19 cellular contexts compared by ENCODE assay signal in the genomic region with DNA sequence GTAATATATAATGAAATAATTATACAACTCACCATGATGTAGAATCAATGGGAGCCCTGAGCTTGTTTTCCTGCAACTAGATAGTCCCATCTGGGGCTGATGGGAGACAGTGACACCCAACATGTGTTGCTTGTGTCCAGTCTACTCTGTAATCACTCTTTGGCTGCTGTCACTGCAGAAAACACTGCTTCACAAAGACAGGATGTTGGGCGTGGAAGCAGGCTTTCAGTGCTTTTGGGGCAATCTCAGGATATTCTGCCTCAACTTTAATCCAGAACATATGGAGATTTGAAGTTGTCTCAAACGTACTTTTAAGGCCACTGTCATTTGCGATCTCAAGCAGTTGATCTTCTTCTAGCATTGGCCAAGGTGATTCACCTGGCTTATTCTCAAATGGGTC.
A peak's percentile ranks its signal among the peaks of the same experiment; 100 is the strongest.
DNase-seq lines count a peak whose midpoint lies in the region; ATAC-seq, FAIRE-seq and TF ChIP-seq lines count a peak whose summit lies in the region.
"Had no signal": no experiment of that assay in that cellular context is flagged by ENCODE, and none has a peak within 500 bp of the region (broad histone marks: within the 10 kb centered on the region; RNA-seq: fewer than 3 reads in every experiment).

No MANE protein-coding gene starts in this region.

- TF ChIP-seq EP300 in GM12878 (IDR thresholded peaks at IDR 0.05; ENCODE audit: borderline replicate concordance in 1 of 2, control insufficient read depth in 1 of 2, low read depth in 2 of 2, low read length in 2 of 2): no peak

- no peak overlapping the region for H3K4me3 Mint-ChIP-seq in activated CD4-positive, alpha-beta T cell treated with anti-CD3 and anti-CD28 coated beads for 36 hours
- H3K4me3 Mint-ChIP-seq in natural killer cell: no peak overlapping the region
- no peak overlapping the region for H3K4me3 Mint-ChIP-seq in natural killer cell treated with Interleukin-12 subunit alpha and Interleukin-12 subunit beta and Interleukin-15 and Interleukin-18, amount 100 ng/mL, for 72 hours
- no peak overlapping the region for H3K4me3 Mint-ChIP-seq in stimulated activated naive B cell treated with anti-CD40 and anti-IgM and Interleukin-4, amounts not matched to agents 10 μg/mL and 1 μg/mL and 100 μg/mL, for 72 hours

- H3K27ac Mint-ChIP-seq in activated CD4-positive, alpha-beta T cell treated with anti-CD3 and anti-CD28 coated beads for 36 hours: peak overlapping the region; percentile 70
- peak overlapping the region; percentile 59 to 76 for H3K27ac Mint-ChIP-seq in natural killer cell
- peak overlapping the region in 1 of 2 donors; percentile 45 for H3K27ac Mint-ChIP-seq in natural killer cell treated with Interleukin-12 subunit alpha and Interleukin-12 subunit beta and Interleukin-15 and Interleukin-18, amount 100 ng/mL, for 72 hours
- peak overlapping the region; percentile 47 for H3K27ac Mint-ChIP-seq in stimulated activated naive B cell treated with anti-CD40 and anti-IgM and Interleukin-4, amounts not matched to agents 10 μg/mL and 1 μg/mL and 100 μg/mL, for 72 hours

- peaks cover 21% of the 10 kb centered on the region for H3K4me1 ChIP-seq in GM12878 (ENCODE audit: control insufficient read depth, insufficient read depth, low read length)

- no peak for TF ChIP-seq POLR2A in GM12878 (IDR thresholded peaks at IDR 0.05; ENCODE audit: low read depth, low read length)

- H3K79me2 ChIP-seq in GM12878 (ENCODE audit: control insufficient read depth, insufficient read depth, low read length): peaks cover 14% of the 10 kb centered on the region

- TF ChIP-seq CTCF in natural killer cell (IDR thresholded peaks at IDR 0.05): no peak
- TF ChIP-seq CTCF in GM12878 (IDR thresholded peaks at IDR 0.05 in 2 of 3, conservative IDR thresholded peaks at IDR 0.05 in 1 of 3; ENCODE audit: control insufficient read depth in 2 of 3, extremely low read depth in 1 of 3, insufficient read depth in 1 of 3, low read depth in 3 of 3, low read length in 3 of 3): no peak

- WGBS in GM12878 (ENCODE audit: insufficient coverage, insufficient replicate concordance, low lambda C conversion rate, missing lambda C conversion rate): 87% methylated on average over 3 of the region's 3 CpGs

- no peak overlapping the region for H2AFZ ChIP-seq in GM12878 (ENCODE audit: control insufficient read depth, low read depth, low read length)

- no peaks in the 10 kb centered on the region for H3K9me3 Mint-ChIP-seq in activated CD4-positive, alpha-beta T cell treated with anti-CD3 and anti-CD28 coated beads for 36 hours (ENCODE audit: low read depth)
- no peaks in the 10 kb centered on the region for H3K9me3 Mint-ChIP-seq in natural killer cell
- H3K9me3 Mint-ChIP-seq in natural killer cell treated with Interleukin-12 subunit alpha and Interleukin-12 subunit beta and Interleukin-15 and Interleukin-18, amount 100 ng/mL, for 72 hours: no peaks in the 10 kb centered on the region
- no peaks in the 10 kb centered on the region for H3K9me3 Mint-ChIP-seq in stimulated activated naive B cell treated with anti-CD40 and anti-IgM and Interleukin-4, amounts not matched to agents 10 μg/mL and 1 μg/mL and 100 μg/mL, for 72 hours

- H3K27me3 ChIP-seq in GM12878 (replicated peaks in 1 of 2; ENCODE audit: control insufficient read depth in 2 of 2, insufficient read depth in 2 of 2, low read length in 1 of 2): no peaks in the 10 kb centered on the region

- peaks cover 4% of the 10 kb centered on the region for H3K4me1 Mint-ChIP-seq in activated CD4-positive, alpha-beta T cell treated with anti-CD3 and anti-CD28 coated beads for 36 hours
- H3K4me1 Mint-ChIP-seq in natural killer cell: peaks cover 28 to 33% of the 10 kb centered on the region in 2 donors
- peaks cover 6 to 15% of the 10 kb centered on the region in 2 donors for H3K4me1 Mint-ChIP-seq in natural killer cell treated with Interleukin-12 subunit alpha and Interleukin-12 subunit beta and Interleukin-15 and Interleukin-18, amount 100 ng/mL, for 72 hours (ENCODE audit: low read depth in 2 of 2)
- peaks cover 16 to 46% of the 10 kb centered on the region in 2 donors for H3K4me1 Mint-ChIP-seq in stimulated activated naive B cell treated with anti-CD40 and anti-IgM and Interleukin-4, amounts not matched to agents 10 μg/mL and 1 μg/mL and 100 μg/mL, for 72 hours

- ATAC-seq in activated CD4-positive, alpha-beta T cell treated with anti-CD3 and anti-CD28 coated beads for 36 hours: no peak
- ATAC-seq in natural killer cell (no peak), GM12878 (no peak), GM21825 (IDR thresholded peaks at IDR 0.05; ENCODE audit: unreplicated experiment) (no peak)
- no peak for ATAC-seq in natural killer cell treated with Interleukin-12 subunit alpha and Interleukin-12 subunit beta and Interleukin-15 and Interleukin-18, amount 100 ng/mL, for 72 hours
- ATAC-seq in stimulated activated naive B cell treated with anti-CD40 and anti-IgM and Interleukin-4, amounts not matched to agents 10 μg/mL and 1 μg/mL and 100 μg/mL, for 72 hours (replicated peaks): no peak
- ATAC-seq: HepG2 had no signal

- in situ Hi-C loops in GM12878 (cut with MboI): no loop called here

- no peak overlapping the region for H3K4me3 ChIP-seq in GM12878

- no peaks in the 10 kb centered on the region for H4K20me1 ChIP-seq in GM12878 (ENCODE audit: control insufficient read depth, insufficient read depth)

- peaks cover 19 to 77% of the 10 kb centered on the region in 2 experiments for H3K36me3 ChIP-seq in GM12878 (ENCODE audit: control insufficient read depth in 2 of 2, insufficient read depth in 2 of 2, low read length in 1 of 2)

- CTCF ChIA-PET in activated CD4-positive, alpha-beta T cell treated with anti-CD3 and anti-CD28 coated beads for 36 hours (lab: Charles Lee): no interaction called here
- CTCF ChIA-PET in GM12878 (lab: Yijun Ruan, JAX): interaction anchor here (2.7 kb wide), 1 partner anchor 21 kb away, joined by 18 read pairs; no protein-coding TSS in a partner anchor

- FAIRE-seq in GM12878 (lab: Jason Lieb, UNC): no peak
- FAIRE-seq: G401.6, GM18507, H1, HepG2 had no signal

- SMC1A ChIA-PET in GM12878 (lab: Charles Lee; ENCODE audit: uncharacterized antibody, unreplicated experiment): interaction anchor here (1.4 kb wide), 2 partner anchors 8 to 11 kb away, joined by 3 to 4 read pairs; no protein-coding TSS in a partner anchor

- no peak for TF ChIP-seq RAD21 in GM12878 (IDR thresholded peaks at IDR 0.05; ENCODE audit: insufficient read depth, low read depth, low read length)

- peaks cover 39% of the 10 kb centered on the region for H3K36me3 Mint-ChIP-seq in activated CD4-positive, alpha-beta T cell treated with anti-CD3 and anti-CD28 coated beads for 36 hours (ENCODE audit: low read depth)
- H3K36me3 Mint-ChIP-seq in natural killer cell: peaks cover 42% of the 10 kb centered on the region
- H3K36me3 Mint-ChIP-seq in natural killer cell treated with Interleukin-12 subunit alpha and Interleukin-12 subunit beta and Interleukin-15 and Interleukin-18, amount 100 ng/mL, for 72 hours: peaks cover 13% of the 10 kb centered on the region
- peaks cover 54 to 81% of the 10 kb centered on the region in 2 donors for H3K36me3 Mint-ChIP-seq in stimulated activated naive B cell treated with anti-CD40 and anti-IgM and Interleukin-4, amounts not matched to agents 10 μg/mL and 1 μg/mL and 100 μg/mL, for 72 hours

- BruUV-seq in GM12878 (replicated peaks; lab: Mats Ljungman, UMichigan): no TSS peak

- H3K9me3 ChIP-seq in GM12878 (replicated peaks; ENCODE audit: control insufficient read depth, insufficient read depth, low read length): no peaks in the 10 kb centered on the region

- RAD21 ChIA-PET in GM12878 (lab: Charles Lee; ENCODE audit: unreplicated experiment): interaction anchor here (1.2 kb wide), 1 partner anchor 9 kb away, joined by 5 read pairs; no protein-coding TSS in a partner anchor

- DNase-seq in activated CD4-positive, alpha-beta T cell treated with anti-CD3 and anti-CD28 coated beads for 36 hours: no peak
- no peak for DNase-seq in activated CD4-positive, alpha-beta T cell treated with anti-CD3 and anti-CD28 coated beads for 4 hours
- DNase-seq in natural killer cell (no peak), GM12878 (ENCODE audit: low read depth, low spot score) (no peak), NCI-H2081 treated with DMSO at 0.1 percent for 48 hours (lab: John Stamatoyannopoulos, UW) (no peak)
- DNase-seq in natural killer cell treated with Interleukin-12 subunit alpha and Interleukin-12 subunit beta and Interleukin-15 and Interleukin-18, amount 100 ng/mL, for 72 hours (ENCODE audit: low spot score): no peak
- no peak for DNase-seq in stimulated activated naive B cell treated with anti-CD40 and anti-IgM and Interleukin-4, amounts not matched to agents 10 μg/mL and 1 μg/mL and 100 μg/mL, for 72 hours
- DNase-seq: DND-41, NCI-H1048, NCI-H1436 treated with DMSO at 0.1 percent for 48 hours, NCI-H2081, NCI-H2227 treated with DMSO at 0.1 percent for 48 hours, NCI-H524 had no signal

- POLR2A ChIA-PET in activated CD4-positive, alpha-beta T cell treated with anti-CD3 and anti-CD28 coated beads for 36 hours (lab: Charles Lee): no interaction called here
- POLR2A ChIA-PET in GM12878 (lab: Charles Lee): no interaction called here

- H3K4me2 ChIP-seq in GM12878 (ENCODE audit: control insufficient read depth, insufficient read depth): no peak overlapping the region

- H3K9ac ChIP-seq in GM12878 (ENCODE audit: control insufficient read depth, insufficient read depth, low read length): no peak overlapping the region

- peak overlapping the region; percentile 55 for H3K27ac ChIP-seq in GM12878 (ENCODE audit: control insufficient read depth, insufficient read depth)
- H3K27ac ChIP-seq: 22Rv1 had no signal

- no peaks in the 10 kb centered on the region for H3K27me3 Mint-ChIP-seq in activated CD4-positive, alpha-beta T cell treated with anti-CD3 and anti-CD28 coated beads for 36 hours
- no peaks in the 10 kb centered on the region for H3K27me3 Mint-ChIP-seq in natural killer cell (ENCODE audit: low read depth in 2 of 2)
- no peaks in the 10 kb centered on the region for H3K27me3 Mint-ChIP-seq in natural killer cell treated with Interleukin-12 subunit alpha and Interleukin-12 subunit beta and Interleukin-15 and Interleukin-18, amount 100 ng/mL, for 72 hours
- no peaks in the 10 kb centered on the region for H3K27me3 Mint-ChIP-seq in stimulated activated naive B cell treated with anti-CD40 and anti-IgM and Interleukin-4, amounts not matched to agents 10 μg/mL and 1 μg/mL and 100 μg/mL, for 72 hours

- intact Hi-C loops in activated CD4-positive, alpha-beta T cell treated with anti-CD3 and anti-CD28 coated beads for 36 hours (cut with DNase I, micrococcal nuclease): no loop called here
- intact Hi-C loops in natural killer cell (cut with micrococcal nuclease): no loop called here
- intact Hi-C loops in GM12878 (cut with micrococcal nuclease; ENCODE audit: unreplicated experiment): no loop called here

TF ChIP-seq in GM12878, 131 proteins besides CTCF, POLR2A, EP300 and RAD21 (continues in another document):
- TF ChIP-seq BRCA1 (IDR thresholded peaks at IDR 0.05; ENCODE audit: low read depth, low read length) (no peak), POLR2AphosphoS2 (IDR thresholded peaks at IDR 0.05; ENCODE audit: low read depth, low read length) (no peak), YY1 (IDR thresholded peaks at IDR 0.05; ENCODE audit: low read depth, low read length) (no peak)
